Comparison of ENCODE assay signal across 8 cellular contexts in genomic region chr4:144647095-144647959, GRCh38. TPM values are rescaled to one million over a fixed set of nuclear protein-coding genes. Genes with fewer than 3 reads are reported as not detected.
DNase-seq lines count a peak whose midpoint lies in the region; ATAC-seq and TF ChIP-seq lines count a peak whose summit lies in the region.

No MANE protein-coding gene starts in this region.

- intact Hi-C loops in upper lobe of right lung (cut with DNase I): no loop called here

- no peak overlapping the region for H3K27ac ChIP-seq in upper lobe of right lung

- peaks cover 38% of the 10 kb centered on the region for H3K4me1 Mint-ChIP-seq in HFFc6 (ENCODE audit: low read depth)
- H3K4me1 Mint-ChIP-seq in activated naive CD8-positive, alpha-beta T cell treated with anti-CD3 and anti-CD28 coated beads, Interleukin-2, amount 50 U/mL, for 24 hours: peaks cover 27% of the 10 kb centered on the region

- DNase-seq in COR-L47 (lab: John Stamatoyannopoulos, UW) (peak; percentile 16), HFFc6 (no peak), kidney tubule cell (ENCODE audit: low spot score) (peak; percentile 18), upper lobe of right lung (no peak), cerebellar nuclear complex (lab: John Stamatoyannopoulos, UW) (no peak)
- DNase-seq in activated naive CD8-positive, alpha-beta T cell treated with anti-CD3 and anti-CD28 coated beads, Interleukin-2, amount 50 U/mL, for 24 hours: peak; percentile 6
- no peak for DNase-seq in stimulated activated naive CD4-positive, alpha-beta T cell treated with Interleukin-2 at 50 U/mL for 16 hours (lab: John Stamatoyannopoulos, UW)

- H3K4me3 Mint-ChIP-seq in HFFc6: peak overlapping the region; percentile 87
- H3K4me3 Mint-ChIP-seq in activated naive CD8-positive, alpha-beta T cell treated with anti-CD3 and anti-CD28 coated beads, Interleukin-2, amount 50 U/mL, for 24 hours: peak overlapping the region; percentile 81

- H3K36me3 Mint-ChIP-seq in HFFc6 (ENCODE audit: low read depth): no peaks in the 10 kb centered on the region
- H3K36me3 Mint-ChIP-seq in activated naive CD8-positive, alpha-beta T cell treated with anti-CD3 and anti-CD28 coated beads, Interleukin-2, amount 50 U/mL, for 24 hours (ENCODE audit: low read depth): no peaks in the 10 kb centered on the region

- no peaks in the 10 kb centered on the region for H3K9me3 Mint-ChIP-seq in HFFc6
- H3K9me3 Mint-ChIP-seq in activated naive CD8-positive, alpha-beta T cell treated with anti-CD3 and anti-CD28 coated beads, Interleukin-2, amount 50 U/mL, for 24 hours: no peaks in the 10 kb centered on the region

- H3K36me3 ChIP-seq in upper lobe of right lung: no peaks in the 10 kb centered on the region

- peaks cover 36% of the 10 kb centered on the region for H3K27me3 Mint-ChIP-seq in HFFc6 (ENCODE audit: insufficient read depth)
- H3K27me3 Mint-ChIP-seq in activated naive CD8-positive, alpha-beta T cell treated with anti-CD3 and anti-CD28 coated beads, Interleukin-2, amount 50 U/mL, for 24 hours: peaks cover 40% of the 10 kb centered on the region

- H3K4me1 ChIP-seq in upper lobe of right lung: peaks cover 7% of the 10 kb centered on the region

- H3K9me3 ChIP-seq in upper lobe of right lung: no peaks in the 10 kb centered on the region

- peaks cover 33% of the 10 kb centered on the region for H3K27me3 ChIP-seq in upper lobe of right lung

- peak overlapping the region; percentile 50 for H3K4me3 ChIP-seq in upper lobe of right lung

- ATAC-seq in activated naive CD8-positive, alpha-beta T cell treated with anti-CD3 and anti-CD28 coated beads, Interleukin-2, amount 50 U/mL, for 24 hours: peak; percentile 40
- no peak for ATAC-seq in upper lobe of right lung
- no peak for ATAC-seq in GM21526 (IDR thresholded peaks at IDR 0.05; ENCODE audit: low FRiP score, unreplicated experiment)

- TF ChIP-seq CTCF in HFFc6 (IDR thresholded peaks at IDR 0.05) (no peak), upper lobe of right lung (IDR thresholded peaks at IDR 0.05) (no peak)

- no peak overlapping the region for H3K27ac Mint-ChIP-seq in HFFc6
- no peak overlapping the region for H3K27ac Mint-ChIP-seq in activated naive CD8-positive, alpha-beta T cell treated with anti-CD3 and anti-CD28 coated beads, Interleukin-2, amount 50 U/mL, for 24 hours

RNA-seq across cellular contexts. Expression of gene HHIP, which starts 1.4 kb away (rescaled TPM):
- 1 to 10 TPM in 1 of 6 experiments, under 1 TPM in 5; 0.09 to 1.1 (median 0.42) TPM for total RNA-seq in HFFc6 (2021; fragmentation: NEBNext Ultra II Directional; extraction: Animal tissue kit (Norgen Biotek cat#: 25700))
- 247 TPM for total RNA-seq in upper lobe of right lung

Comparison
In these comparisons a context has a peak if more than half of its experiments do, and no peak if none do; other contexts are left out.
1. DNase-seq: peak in COR-L47 (single experiment), activated naive CD8-positive, alpha-beta T cell treated with anti-CD3 and anti-CD28 coated beads, Interleukin-2, amount 50 U/mL, for 24 hours (single experiment) and kidney tubule cell (single experiment); none in HFFc6 (single experiment), upper lobe of right lung (single experiment), stimulated activated naive CD4-positive, alpha-beta T cell treated with Interleukin-2 at 50 U/mL for 16 hours (single experiment) and cerebellar nuclear complex (0 of 2).
2. RNA of gene HHIP, which starts 1.4 kb away (total RNA-seq): 247 TPM in upper lobe of right lung (single experiment); 0.09 to 1.1 TPM in HFFc6; every median in the first group is over 100 times any median in the second.